30 cellular contexts compared by ENCODE assay signal in genomic region chr1:196312739-196313138, GRCh38.
"Had no signal": no experiment of that assay in that cellular context is flagged by ENCODE, and none has a peak within 500 bp of the region (broad histone marks: within the 10 kb centered on the region; RNA-seq: fewer than 3 reads in every experiment).

No MANE protein-coding gene starts in this region.

- H3K27ac Mint-ChIP-seq: activated CD4-positive, alpha-beta memory T cell treated with anti-CD3 and anti-CD28 coated beads, Interleukin-2, amount 10 ng/mL, durations not matched to agents 7 days and 5 days; activated CD4-positive, alpha-beta T cell treated with anti-CD3 and anti-CD28 coated beads, Interleukin-2, amount 10 ng/mL, durations not matched to agents 7 days and 5 days; activated naive CD4-positive, alpha-beta T cell treated with anti-CD3 and anti-CD28 coated beads, Interleukin-2, amount 10 ng/mL, durations not matched to agents 7 days and 5 days; activated naive CD4-positive, alpha-beta T cell treated with anti-CD3 and anti-CD28 coated beads, Interleukin-2, amount 50 U/mL, for 72 hours; activated naive CD8-positive, alpha-beta T cell treated with anti-CD3 and anti-CD28 coated beads, Interleukin-2, amount 10 ng/mL, durations not matched to agents 7 days and 5 days; activated T-helper 1 cell treated with anti-CD3 and anti-CD28 coated beads, Interleukin-12 subunit alpha, Interleukin-12 subunit beta, Interleukin-2, Interleukin-4 antibody, amounts not matched to agents 30 ng/mL and 10 ng/mL and 1 ng/mL, durations not matched to agents 14 hours and 24 hours and 36 hours; activated T-helper 2 cell treated with anti-CD3 and anti-CD28 coated beads, Interferon-gamma antibody, Interleukin-2, Interleukin-4, amounts not matched to agents 10 μg/mL and 5 μg/mL and 100 μg/mL, durations not matched to agents 14 hours and 24 hours and 36 hours; brain; T-helper 17 cell; T-helper 2 cell treated with Interferon-gamma antibody and Interleukin-4, amounts not matched to agents 5 μg/mL and 100 μg/mL, for 36 hours had no signal

- DNase-seq: activated CD4-positive, alpha-beta memory T cell treated with anti-CD3 and anti-CD28 coated beads, Interleukin-2, amount 10 ng/mL, durations not matched to agents 7 days and 5 days; activated CD4-positive, alpha-beta T cell treated with anti-CD3 and anti-CD28 coated beads for 1 hour; activated CD4-positive, alpha-beta T cell treated with anti-CD3 and anti-CD28 coated beads for 4 hours; activated CD4-positive, alpha-beta T cell treated with anti-CD3 and anti-CD28 coated beads, Interleukin-2, amount 10 ng/mL, durations not matched to agents 7 days and 5 days; activated CD4-positive, alpha-beta T cell treated with anti-CD3 and anti-CD28 coated beads, Interleukin-2, amount 50 U/mL, for 4 hours; activated CD8-positive, alpha-beta memory T cell treated with anti-CD3 and anti-CD28 coated beads for 24 hours; activated effector memory CD4-positive, alpha-beta T cell treated with anti-CD3 and anti-CD28 coated beads, Interleukin-2, amount 50 U/mL, for 16 hours; activated naive CD4-positive, alpha-beta T cell treated with anti-CD3 and anti-CD28 coated beads, Interleukin-2, amount 10 ng/mL, durations not matched to agents 7 days and 5 days; activated naive CD8-positive, alpha-beta T cell treated with anti-CD3 and anti-CD28 coated beads, Interleukin-2, amount 10 ng/mL, durations not matched to agents 7 days and 5 days; activated T-cell treated with anti-CD3 and anti-CD28 coated beads, Interleukin-2, amount 50 U/mL, for 48 hours; central memory CD4-positive, alpha-beta T cell; cerebellar nuclear complex; colonic mucosa; effector CD8-positive, alpha-beta T cell; esophagus squamous epithelium; foreskin melanocyte; head of caudate nucleus; T-helper 1 cell; T-helper 17 cell; T1000 had no signal

- H3K9me3 ChIP-seq: ascending aorta, breast epithelium, colonic mucosa, esophagus squamous epithelium, gastroesophageal sphincter had no signal

- H3K27me3 Mint-ChIP-seq: activated CD4-positive, alpha-beta memory T cell treated with anti-CD3 and anti-CD28 coated beads, Interleukin-2, amount 10 ng/mL, durations not matched to agents 7 days and 5 days; activated CD4-positive, alpha-beta T cell treated with anti-CD3 and anti-CD28 coated beads, Interleukin-2, amount 10 ng/mL, durations not matched to agents 7 days and 5 days; activated naive CD4-positive, alpha-beta T cell treated with anti-CD3 and anti-CD28 coated beads, Interleukin-2, amount 10 ng/mL, durations not matched to agents 7 days and 5 days; activated naive CD8-positive, alpha-beta T cell treated with anti-CD3 and anti-CD28 coated beads, Interleukin-2, amount 10 ng/mL, durations not matched to agents 7 days and 5 days; brain had no signal

- H3K4me1 Mint-ChIP-seq: activated CD4-positive, alpha-beta memory T cell treated with anti-CD3 and anti-CD28 coated beads, Interleukin-2, amount 10 ng/mL, durations not matched to agents 7 days and 5 days; activated CD4-positive, alpha-beta T cell treated with anti-CD3 and anti-CD28 coated beads, Interleukin-2, amount 10 ng/mL, durations not matched to agents 7 days and 5 days; activated naive CD4-positive, alpha-beta T cell treated with anti-CD3 and anti-CD28 coated beads, Interleukin-2, amount 10 ng/mL, durations not matched to agents 7 days and 5 days; activated naive CD8-positive, alpha-beta T cell treated with anti-CD3 and anti-CD28 coated beads, Interleukin-2, amount 10 ng/mL, durations not matched to agents 7 days and 5 days; brain had no signal

- H3K4me3 ChIP-seq: ascending aorta, breast epithelium, cardiac muscle cell, colonic mucosa, esophagus squamous epithelium, gastroesophageal sphincter had no signal

- H3K27me3 ChIP-seq: ascending aorta, breast epithelium, cardiac muscle cell, colonic mucosa, esophagus squamous epithelium, gastroesophageal sphincter had no signal

- ATAC-seq: activated naive CD4-positive, alpha-beta T cell treated with anti-CD3 and anti-CD28 coated beads, Interleukin-2, amount 50 U/mL, for 72 hours; gastroesophageal sphincter; T-helper 17 cell had no signal

- H3K36me3 ChIP-seq: ascending aorta, breast epithelium, cardiac muscle cell, colonic mucosa, esophagus squamous epithelium had no signal

- H3K9me3 Mint-ChIP-seq: activated CD4-positive, alpha-beta memory T cell treated with anti-CD3 and anti-CD28 coated beads, Interleukin-2, amount 10 ng/mL, durations not matched to agents 7 days and 5 days; activated CD4-positive, alpha-beta T cell treated with anti-CD3 and anti-CD28 coated beads, Interleukin-2, amount 10 ng/mL, durations not matched to agents 7 days and 5 days; activated naive CD4-positive, alpha-beta T cell treated with anti-CD3 and anti-CD28 coated beads, Interleukin-2, amount 10 ng/mL, durations not matched to agents 7 days and 5 days; activated naive CD8-positive, alpha-beta T cell treated with anti-CD3 and anti-CD28 coated beads, Interleukin-2, amount 10 ng/mL, durations not matched to agents 7 days and 5 days; activated T-helper 1 cell treated with anti-CD3 and anti-CD28 coated beads, Interleukin-12 subunit alpha, Interleukin-12 subunit beta, Interleukin-2, Interleukin-4 antibody, amounts not matched to agents 30 ng/mL and 10 ng/mL and 1 ng/mL, durations not matched to agents 14 hours and 24 hours and 36 hours; activated T-helper 2 cell treated with anti-CD3 and anti-CD28 coated beads, Interferon-gamma antibody, Interleukin-2, Interleukin-4, amounts not matched to agents 10 μg/mL and 5 μg/mL and 100 μg/mL, durations not matched to agents 14 hours and 24 hours and 36 hours; brain; T-helper 2 cell treated with Interferon-gamma antibody and Interleukin-4, amounts not matched to agents 5 μg/mL and 100 μg/mL, for 36 hours had no signal

- H3K36me3 Mint-ChIP-seq: activated naive CD4-positive, alpha-beta T cell treated with anti-CD3 and anti-CD28 coated beads, Interleukin-2, amount 10 ng/mL, durations not matched to agents 7 days and 5 days; activated naive CD4-positive, alpha-beta T cell treated with anti-CD3 and anti-CD28 coated beads, Interleukin-2, amount 50 U/mL, for 72 hours; activated naive CD8-positive, alpha-beta T cell treated with anti-CD3 and anti-CD28 coated beads, Interleukin-2, amount 10 ng/mL, durations not matched to agents 7 days and 5 days had no signal

- H3K4me1 ChIP-seq: ascending aorta, breast epithelium, colonic mucosa, esophagus squamous epithelium, gastroesophageal sphincter had no signal

- H3K27ac ChIP-seq: ascending aorta, breast epithelium, cardiac muscle cell, colonic mucosa, epithelial cell of prostate, esophagus squamous epithelium, gastroesophageal sphincter had no signal

- H3K4me3 Mint-ChIP-seq: activated CD4-positive, alpha-beta memory T cell treated with anti-CD3 and anti-CD28 coated beads, Interleukin-2, amount 10 ng/mL, durations not matched to agents 7 days and 5 days; activated CD4-positive, alpha-beta T cell treated with anti-CD3 and anti-CD28 coated beads, Interleukin-2, amount 10 ng/mL, durations not matched to agents 7 days and 5 days; activated naive CD4-positive, alpha-beta T cell treated with anti-CD3 and anti-CD28 coated beads, Interleukin-2, amount 10 ng/mL, durations not matched to agents 7 days and 5 days; activated naive CD8-positive, alpha-beta T cell treated with anti-CD3 and anti-CD28 coated beads, Interleukin-2, amount 10 ng/mL, durations not matched to agents 7 days and 5 days; activated T-helper 1 cell treated with anti-CD3 and anti-CD28 coated beads, Interleukin-12 subunit alpha, Interleukin-12 subunit beta, Interleukin-2, Interleukin-4 antibody, amounts not matched to agents 30 ng/mL and 10 ng/mL and 1 ng/mL, durations not matched to agents 14 hours and 24 hours and 36 hours; brain; T-helper 17 cell; T-helper 2 cell treated with Interferon-gamma antibody and Interleukin-4, amounts not matched to agents 5 μg/mL and 100 μg/mL, for 36 hours had no signal
